Comparison of ENCODE assay signal across 14 cellular contexts in the genomic region with DNA sequence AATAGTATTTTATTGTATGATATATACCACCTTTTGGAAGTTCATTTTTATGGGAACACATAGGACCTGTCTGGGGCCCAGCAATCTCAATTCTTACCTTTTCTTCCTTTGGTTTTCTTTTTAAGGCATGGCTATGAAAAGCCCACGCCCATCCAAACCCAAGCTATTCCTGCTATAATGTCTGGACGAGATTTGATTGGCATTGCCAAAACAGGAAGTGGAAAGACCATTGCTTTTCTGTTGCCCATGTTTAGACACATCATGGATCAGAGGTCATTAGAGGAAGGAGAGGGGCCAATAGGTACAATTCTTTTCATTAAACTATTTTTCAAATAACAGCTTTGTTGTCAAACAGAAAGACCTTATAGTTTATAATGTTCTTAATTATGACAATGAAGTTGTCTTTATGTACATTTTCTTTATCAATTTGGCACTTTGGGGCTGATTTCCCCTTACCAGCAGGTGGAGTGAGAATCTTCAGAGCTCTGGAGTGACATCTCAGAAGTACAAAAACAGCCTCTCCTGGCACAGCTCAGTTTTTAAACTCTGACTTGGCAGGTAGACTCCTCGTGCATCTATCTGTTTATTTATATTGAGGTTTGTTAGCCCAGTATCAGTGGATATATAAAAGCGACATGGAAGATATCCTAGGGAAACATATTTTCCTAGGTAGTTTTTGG. TPM values are rescaled to one million over a fixed set of nuclear protein-coding genes. Genes with fewer than 3 reads are reported as not detected.
DNase-seq lines count a peak whose midpoint lies in the region; ATAC-seq and TF ChIP-seq lines count a peak whose summit lies in the region.
"Had no signal": no experiment of that assay in that cellular context is flagged by ENCODE, and none has a peak within 500 bp of the region (broad histone marks: within the 10 kb centered on the region; RNA-seq: fewer than 3 reads in every experiment).

No MANE protein-coding gene starts in this region.

- no peaks in the 10 kb centered on the region for H3K9me3 Mint-ChIP-seq in activated naive CD4-positive, alpha-beta T cell treated with anti-CD3 and anti-CD28 coated beads, Interleukin-2, amount 50 U/mL, for 72 hours
- H3K9me3 Mint-ChIP-seq in type B pancreatic cell (no peaks in the 10 kb centered on the region), CD14-positive monocyte (no peaks in the 10 kb centered on the region)
- H3K9me3 Mint-ChIP-seq: activated CD4-positive, alpha-beta memory T cell treated with anti-CD3 and anti-CD28 coated beads, Interleukin-2, amount 10 ng/mL, durations not matched to agents 7 days and 5 days had no signal

- intact Hi-C loops in CD14-positive monocyte (cut with micrococcal nuclease), result loop anchor here in 1 of 2 donors (5.0 kb wide), 1 partner anchor 33 kb away; no protein-coding TSS in a partner anchor

- ATAC-seq in activated naive CD4-positive, alpha-beta T cell treated with anti-CD3 and anti-CD28 coated beads, Interleukin-2, amount 50 U/mL, for 72 hours, result no peak
- no peak for ATAC-seq in GM18502 (IDR thresholded peaks at IDR 0.05; ENCODE audit: poor library complexity, unreplicated experiment)
- ATAC-seq: gastroesophageal sphincter; stimulated activated naive CD8-positive, alpha-beta T cell treated with anti-CD3 and anti-CD28 coated beads, Interleukin-15, Interleukin-2, amounts not matched to agents 100 U/mL and 50 U/mL, for 24 hours had no signal

- peaks cover 0 to 19% of the 10 kb centered on the region in 2 donors for H3K36me3 Mint-ChIP-seq in activated naive CD4-positive, alpha-beta T cell treated with anti-CD3 and anti-CD28 coated beads, Interleukin-2, amount 50 U/mL, for 72 hours
- H3K36me3 Mint-ChIP-seq in type B pancreatic cell (peaks cover 25% of the 10 kb centered on the region), CD14-positive monocyte (peaks cover 72 to 96% of the 10 kb centered on the region in 2 donors)

- H3K4me3 Mint-ChIP-seq in type B pancreatic cell (no peak overlapping the region), CD14-positive monocyte (no peak overlapping the region)
- H3K4me3 Mint-ChIP-seq: activated CD4-positive, alpha-beta memory T cell treated with anti-CD3 and anti-CD28 coated beads, Interleukin-2, amount 10 ng/mL, durations not matched to agents 7 days and 5 days had no signal

- H3K27ac ChIP-seq in Peyer's patch, result no peak overlapping the region
- H3K27ac ChIP-seq: SK-N-MC had no signal

- no peak for TF ChIP-seq POLR2A in Peyer's patch (IDR thresholded peaks at IDR 0.05)

- H3K27me3 Mint-ChIP-seq in type B pancreatic cell (no peaks in the 10 kb centered on the region), CD14-positive monocyte (ENCODE audit: low read depth in 3 of 3) (no peaks in the 10 kb centered on the region)
- H3K27me3 Mint-ChIP-seq: activated CD4-positive, alpha-beta memory T cell treated with anti-CD3 and anti-CD28 coated beads, Interleukin-2, amount 10 ng/mL, durations not matched to agents 7 days and 5 days had no signal

- H3K9me3 ChIP-seq in Peyer's patch, result no peaks in the 10 kb centered on the region
- H3K9me3 ChIP-seq: gastroesophageal sphincter had no signal

- H3K27me3 ChIP-seq in Peyer's patch, result no peaks in the 10 kb centered on the region
- H3K27me3 ChIP-seq: gastroesophageal sphincter had no signal

- no peaks in the 10 kb centered on the region for H3K4me1 Mint-ChIP-seq in type B pancreatic cell (ENCODE audit: unreplicated experiment)
- no peaks in the 10 kb centered on the region for H3K4me1 Mint-ChIP-seq in CD14-positive monocyte
- H3K4me1 Mint-ChIP-seq: activated CD4-positive, alpha-beta memory T cell treated with anti-CD3 and anti-CD28 coated beads, Interleukin-2, amount 10 ng/mL, durations not matched to agents 7 days and 5 days had no signal

- H3K4me1 ChIP-seq in Peyer's patch, result no peaks in the 10 kb centered on the region
- H3K4me1 ChIP-seq: gastroesophageal sphincter had no signal

- TF ChIP-seq CTCF in Peyer's patch (IDR thresholded peaks at IDR 0.05) (peak in 4 of 6 experiments; percentile 10 to 25 (median 13)), type B pancreatic cell (conservative IDR thresholded peaks at IDR 0.05) (peak; percentile 27), CD14-positive monocyte (IDR thresholded peaks at IDR 0.05) (no peak)

- no peak overlapping the region for H3K4me3 ChIP-seq in Peyer's patch
- H3K4me3 ChIP-seq: gastroesophageal sphincter, SK-N-MC had no signal

- peaks cover 0 to 93% (median 0%) of the 10 kb centered on the region in 3 donors for H3K36me3 ChIP-seq in Peyer's patch

- DNase-seq in activated naive CD4-positive, alpha-beta T cell treated with anti-CD3 and anti-CD28 coated beads, Interleukin-2, amount 50 U/mL, for 72 hours (ENCODE audit: low spot score in 2 of 2), result no peak
- DNase-seq in activated naive CD4-positive, alpha-beta T cell treated with anti-CD3 and anti-CD28 coated beads, Interleukin-2, amount 50 U/mL, for 16 hours, result no peak
- DNase-seq in Peyer's patch, result no peak
- DNase-seq in fibroblast of peridontal ligament (ENCODE audit: extremely low read depth), result peak; percentile 37
- no peak for DNase-seq in type B pancreatic cell (ENCODE audit: extremely low spot score, unreplicated experiment)
- no peak for DNase-seq in CD14-positive monocyte (ENCODE audit: low spot score)
- DNase-seq in NCI-H446 (lab: John Stamatoyannopoulos, UW), result no peak
- DNase-seq: activated CD4-positive, alpha-beta memory T cell treated with anti-CD3 and anti-CD28 coated beads, Interleukin-2, amount 10 ng/mL, durations not matched to agents 7 days and 5 days; amniotic stem cell; midbrain; stimulated activated naive CD8-positive, alpha-beta T cell treated with anti-CD3 and anti-CD28 coated beads, Interleukin-15, Interleukin-2, amounts not matched to agents 100 U/mL and 50 U/mL, for 24 hours had no signal

- H3K27ac Mint-ChIP-seq in activated naive CD4-positive, alpha-beta T cell treated with anti-CD3 and anti-CD28 coated beads, Interleukin-2, amount 50 U/mL, for 72 hours, result peak overlapping the region; percentile 46 to 87
- no peak overlapping the region for H3K27ac Mint-ChIP-seq in type B pancreatic cell
- no peak overlapping the region for H3K27ac Mint-ChIP-seq in CD14-positive monocyte
- H3K27ac Mint-ChIP-seq: activated CD4-positive, alpha-beta memory T cell treated with anti-CD3 and anti-CD28 coated beads, Interleukin-2, amount 10 ng/mL, durations not matched to agents 7 days and 5 days had no signal

RNA-seq across cellular contexts. Expression of gene DDX46, which starts 25.8 kb away (rescaled TPM):
- 100 to 1,000 TPM in 1 of 2 donors, 10 to 100 TPM in 1; 79.4 to 108 TPM for total RNA-seq in activated naive CD4-positive, alpha-beta T cell treated with anti-CD3 and anti-CD28 coated beads, Interleukin-2, amount 50 U/mL, for 72 hours
- total RNA-seq in Peyer's patch (10 to 100 TPM; 27.0 to 59.4 (median 41.8) TPM), type B pancreatic cell (ENCODE audit: low replicate concordance) (46.0 and 66.3 TPM in 2 replicates)
- polyA plus RNA-seq in CD14-positive monocyte, result 10 to 100 TPM in 1 of 2 donors, 1 to 10 TPM in 1; 7.6 to 11.8 TPM

RNA-seq across cellular contexts. Expression of gene CAMLG, which starts 46.0 kb away (rescaled TPM):
- 10 to 100 TPM; 38.2 to 65.1 TPM for total RNA-seq in activated naive CD4-positive, alpha-beta T cell treated with anti-CD3 and anti-CD28 coated beads, Interleukin-2, amount 50 U/mL, for 72 hours
- total RNA-seq in Peyer's patch (10 to 100 TPM; 15.7 to 25.6 (median 20.9) TPM), type B pancreatic cell (ENCODE audit: low replicate concordance) (30.5 and 39.4 TPM in 2 replicates)
- 10 to 100 TPM; 17.5 to 20.8 TPM for polyA plus RNA-seq in CD14-positive monocyte

Comparison
In these comparisons a context has a peak if more than half of its experiments do, and no peak if none do; other contexts are left out.
1. H3K27ac Mint-ChIP-seq: peak in activated naive CD4-positive, alpha-beta T cell treated with anti-CD3 and anti-CD28 coated beads, Interleukin-2, amount 50 U/mL, for 72 hours (2 of 2); none in type B pancreatic cell (single experiment) and CD14-positive monocyte (0 of 7).